ENCODE assay signal across 8 cellular contexts in genomic region chr11:63536669-63537292, GRCh38. TPM values are rescaled to one million over a fixed set of nuclear protein-coding genes. Genes with fewer than 3 reads are reported as not detected.
DNase-seq lines count a peak whose midpoint lies in the region; FAIRE-seq and TF ChIP-seq lines count a peak whose summit lies in the region.

PLAAT4 (plus strand) TSS chr11:63536808; CDS start chr11:63536869, 61 bp downstream.

- no peaks in the 10 kb centered on the region for H3K9me3 ChIP-seq in endothelial cell of umbilical vein (replicated peaks; ENCODE audit: control insufficient read depth, insufficient read depth, low read length)
- H3K9me3 ChIP-seq in mucosa of rectum (ENCODE audit: control insufficient read depth in 2 of 2, low read length in 2 of 2) = no peaks in the 10 kb centered on the region
- H3K9me3 ChIP-seq in transverse colon = no peaks in the 10 kb centered on the region

- H2AFZ ChIP-seq in endothelial cell of umbilical vein (ENCODE audit: low read depth, low read length) = peak within 1 kb of the TSS; percentile 79

- intact Hi-C loops in endothelial cell of umbilical vein (cut with micrococcal nuclease) (no loop called here), transverse colon (cut with DNase I; ENCODE audit: low total_unique reads) (no loop called here)

- TF ChIP-seq CTCF in WI38 (IDR thresholded peaks at IDR 0.05; ENCODE audit: low read depth, low read length) (no peak), endothelial cell of umbilical vein (IDR thresholded peaks at IDR 0.05; ENCODE audit: extremely low read depth in 1 of 2, insufficient read depth in 1 of 2, low read depth in 1 of 2, low read length in 2 of 2) (no peak), transverse colon (IDR thresholded peaks at IDR 0.05) (no peak)

- H3K9ac ChIP-seq in endothelial cell of umbilical vein (replicated peaks; ENCODE audit: extremely low read depth, insufficient read depth, low read length) = no peak within 1 kb of the TSS
- peak within 1 kb of the TSS; percentile 69 to 79 for H3K9ac ChIP-seq in mucosa of rectum (ENCODE audit: low read depth in 1 of 2, low read length in 2 of 2)

- DNase-seq in COLO829 (ENCODE audit: low spot score) (peak; percentile 28), HK-2 (ENCODE audit: unreplicated experiment) (peak; percentile 18), endothelial cell of umbilical vein (ENCODE audit: low read depth, low spot score) (peak; percentile 50), transverse colon (peak; percentile 41), DMS114 treated with DMSO at 0.1 percent for 48 hours (lab: John Stamatoyannopoulos, UW; ENCODE audit: unreplicated experiment) (no peak), ecto neural progenitor cell (ENCODE audit: low spot score) (no peak)

- H3K4me3 ChIP-seq in WI38 (ENCODE audit: low read depth, low read length) (peak within 1 kb of the TSS; percentile 46), endothelial cell of umbilical vein (replicated peaks in 1 of 3; ENCODE audit: insufficient read depth in 1 of 3, low read depth in 1 of 3, low read length in 3 of 3) (peak within 1 kb of the TSS in 1 of 3 experiments; percentile 4), mucosa of rectum (ENCODE audit: low read length in 2 of 2) (peak within 1 kb of the TSS; percentile 81 to 85), transverse colon (peak within 1 kb of the TSS; percentile 16 to 58 (median 32))

- WGBS in transverse colon (ENCODE audit: low coverage in 1 of 2), 2 donors = 20% methylated on average over 10 of the region's 10 CpGs; no CpG with 5 or more reads in 1 of the 2 donors

- peak; percentile 67 for FAIRE-seq in endothelial cell of umbilical vein (lab: Jason Lieb, UNC)

- no peaks in the 10 kb centered on the region for H4K20me1 ChIP-seq in endothelial cell of umbilical vein (replicated peaks; ENCODE audit: control insufficient read depth, extremely low read depth, insufficient read depth, low read length)

- no peaks in the 10 kb centered on the region for H3K79me2 ChIP-seq in endothelial cell of umbilical vein (ENCODE audit: control insufficient read depth, insufficient read depth, low read length)

- H3K27ac ChIP-seq in endothelial cell of umbilical vein (ENCODE audit: insufficient read depth, low read depth, low read length) = no peak within 1 kb of the TSS
- H3K27ac ChIP-seq in mucosa of rectum (ENCODE audit: low read depth in 2 of 2, low read length in 2 of 2) = peak within 1 kb of the TSS; percentile 75 to 85
- H3K27ac ChIP-seq in transverse colon = peak within 1 kb of the TSS; percentile 83 to 90 (median 86)

- POLR2A ChIA-PET in endothelial cell of umbilical vein (lab: Charles Lee) = no interaction called here

- TF ChIP-seq EP300 in transverse colon (IDR thresholded peaks at IDR 0.05; ENCODE audit: low read depth) = no peak

- peak within 1 kb of the TSS; percentile 19 for H3K4me2 ChIP-seq in endothelial cell of umbilical vein (ENCODE audit: insufficient read depth, low read length)

- H3K27me3 ChIP-seq in endothelial cell of umbilical vein (ENCODE audit: control insufficient read depth in 2 of 2, insufficient read depth in 2 of 2, low read length in 2 of 2) = peaks cover 0 to 2% of the 10 kb centered on the region in 2 experiments
- H3K27me3 ChIP-seq in mucosa of rectum (ENCODE audit: control insufficient read depth in 2 of 2, insufficient read depth in 2 of 2, low read length in 2 of 2) = no peaks in the 10 kb centered on the region
- H3K27me3 ChIP-seq in transverse colon = no peaks in the 10 kb centered on the region

- no TSS peak for BruUV-seq in endothelial cell of umbilical vein (replicated peaks; lab: Mats Ljungman, UMichigan)

- in situ Hi-C loops in transverse colon (cut with MboI; ENCODE audit: low pct_ligation_motif_present in 1 of 4, low pct_unique_long_range_greater_than_20kb in 1 of 4, low sequenced_read_pairs in 3 of 4) = no loop called here

- TF ChIP-seq POLR2A in endothelial cell of umbilical vein (IDR thresholded peaks at IDR 0.05; ENCODE audit: low read depth, low read length) (no peak), transverse colon (IDR thresholded peaks at IDR 0.05) (peak; percentile 36)

- peaks cover 8% of the 10 kb centered on the region for H3K4me1 ChIP-seq in endothelial cell of umbilical vein (ENCODE audit: control insufficient read depth, extremely low read depth, insufficient read depth, low read length)
- H3K4me1 ChIP-seq in mucosa of rectum (ENCODE audit: control insufficient read depth in 2 of 2, insufficient read depth in 2 of 2, low read length in 2 of 2) = peaks cover 13 to 33% of the 10 kb centered on the region in 2 donors
- peaks cover 20 to 50% (median 27%) of the 10 kb centered on the region in 4 donors for H3K4me1 ChIP-seq in transverse colon

- dilution Hi-C loops in endothelial cell of umbilical vein (cut with MboI; ENCODE audit: extremely low pct_ligation_motif_present, low sequenced_read_pairs) = no loop called here

- no peaks in the 10 kb centered on the region for H3K9me1 ChIP-seq in endothelial cell of umbilical vein (replicated peaks; ENCODE audit: control insufficient read depth, extremely low read depth, insufficient read depth, low read length)

- H3K36me3 ChIP-seq in endothelial cell of umbilical vein (ENCODE audit: control insufficient read depth in 2 of 2, extremely low read depth in 1 of 2, insufficient read depth in 2 of 2, low read length in 2 of 2) (no peaks in the 10 kb centered on the region), mucosa of rectum (ENCODE audit: control insufficient read depth in 2 of 2, insufficient read depth in 2 of 2, low read length in 2 of 2) (no peaks in the 10 kb centered on the region), transverse colon (no peaks in the 10 kb centered on the region)

- CTCF ChIA-PET in endothelial cell of umbilical vein (lab: Charles Lee) = interaction anchor here (1.0 to 2.3 kb wide), 5 partner anchors 12 to 202 kb away, joined by 3 to 8 read pairs (median 6); no protein-coding TSS in a partner anchor

TF ChIP-seq in endothelial cell of umbilical vein, 7 proteins besides CTCF, POLR2A, EP300 and RAD21:
- TF ChIP-seq MYC (IDR thresholded peaks at IDR 0.05; ENCODE audit: low read depth, low read length) (no peak), JUN (IDR thresholded peaks at IDR 0.05; ENCODE audit: borderline replicate concordance, insufficient read depth, insufficient read length, low read depth) (no peak), EZH2 (IDR thresholded peaks at IDR 0.05; ENCODE audit: borderline replicate concordance, low read depth, low read length, severe bottlenecking) (no peak), GATA2 (IDR thresholded peaks at IDR 0.05; ENCODE audit: insufficient read depth, insufficient read length, low read depth, low read length) (no peak), MAX (IDR thresholded peaks at IDR 0.05; ENCODE audit: insufficient read depth, insufficient read length) (no peak), POLR2AphosphoS5 (IDR thresholded peaks at IDR 0.05; ENCODE audit: insufficient read depth, low read depth, low read length) (no peak)

RNA-seq across cellular contexts. Expression of gene PLAAT4, which starts in this region (rescaled TPM):
- total RNA-seq in endothelial cell of umbilical vein (0.95 TPM in 1 of 2 replicates, not detected in the other), transverse colon (10 to 100 TPM; 35.4 to 78.6 (median 40.7) TPM)
- 0.88 and 1.7 TPM in 2 replicates for polyA plus RNA-seq in endothelial cell of umbilical vein
- polyA plus RNA-seq in endothelial cell of umbilical vein (2011; cell fraction: cytosol; rRNA removed) = 1.0 and 1.4 TPM in 2 replicates
- polyA plus RNA-seq in endothelial cell of umbilical vein (2011; cell fraction: nucleus; rRNA removed) = 0.36 TPM in 1 of 2 replicates, not detected in the other
- polyA plus RNA-seq in endothelial cell of umbilical vein (2012) = 3.3 and 4.1 TPM in 2 replicates
- polyA minus RNA-seq in endothelial cell of umbilical vein = not detected in 2 replicates
- not detected for polyA minus RNA-seq in endothelial cell of umbilical vein (2011; cell fraction: cytosol; rRNA and poly(A)+ RNA removed)
- not detected in 2 replicates for polyA minus RNA-seq in endothelial cell of umbilical vein (2011; cell fraction: nucleus; rRNA and poly(A)+ RNA removed)

Comparison
In these comparisons a context has a peak if more than half of its experiments do, and no peak if none do; other contexts are left out.
1. RNA of gene PLAAT4 (total RNA-seq): 35.4 to 78.6 TPM in transverse colon; 0.95 TPM in endothelial cell of umbilical vein; every median in the first group is over 10 times any median in the second.
2. DNase-seq: peak in COLO829 (single experiment), HK-2 (single experiment), endothelial cell of umbilical vein (single experiment) and transverse colon (single experiment); none in DMS114 treated with DMSO at 0.1 percent for 48 hours (single experiment) and ecto neural progenitor cell (single experiment).